In the genomic region with DNA sequence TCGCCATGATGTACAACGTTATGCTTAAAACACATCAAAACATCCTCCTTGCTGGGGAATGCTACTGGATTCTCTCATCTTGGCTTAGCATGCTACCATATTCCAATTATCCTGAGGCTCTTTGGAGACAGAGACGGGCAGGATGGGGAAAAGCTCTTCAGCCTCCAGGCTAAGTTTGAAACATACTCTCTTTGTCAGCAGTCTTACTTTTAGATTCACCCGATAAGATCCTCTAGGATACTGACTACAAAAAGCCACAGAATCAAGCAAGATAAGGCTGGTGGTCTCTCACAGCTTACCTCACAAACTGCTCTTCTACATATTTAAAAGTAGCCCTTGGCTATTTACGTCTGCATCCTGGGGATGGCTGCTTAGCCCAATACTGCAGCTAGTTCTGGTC, we compare ENCODE assay signal across 24 cellular contexts.
DNase-seq lines count a peak whose midpoint lies in the region; ATAC-seq and TF ChIP-seq lines count a peak whose summit lies in the region.
"Had no signal": no experiment of that assay in that cellular context is flagged by ENCODE, and none has a peak within 500 bp of the region (broad histone marks: within the 10 kb centered on the region; RNA-seq: fewer than 3 reads in every experiment).

No MANE protein-coding gene starts in this region.

- H3K27ac ChIP-seq in C4-2B (peak overlapping the region; percentile 36; the same call in 1 of the 2 replicates), GM23338 (ENCODE audit: low read depth) (no peak overlapping the region), trophoblast cell (ENCODE audit: low read depth, low read length) (peak overlapping the region; percentile 93)
- H3K27ac ChIP-seq: 22Rv1; A549; BLaER1 treated with 17β-estradiol and CSF1 and Interleukin-3, amounts not matched to agents 10 nM and 100 nM had no signal

- H4K91ac ChIP-seq in trophoblast cell (ENCODE audit: low read depth, low read length), result no peak overlapping the region

- H3K18ac ChIP-seq in trophoblast cell (ENCODE audit: low read length), result no peak overlapping the region

- H3K36me3 Mint-ChIP-seq in GM23338 (ENCODE audit: low read depth), result no peaks in the 10 kb centered on the region
- no peaks in the 10 kb centered on the region for H3K36me3 Mint-ChIP-seq in activated T-helper 17 cell treated with anti-CD3 and anti-CD28 coated beads, Interleukin-2, amount 50 U/mL, for 72 hours (ENCODE audit: low read depth)
- H3K36me3 Mint-ChIP-seq: CD14-positive monocyte; CD4-positive, alpha-beta memory T cell; CD4-positive, CD25-positive, alpha-beta regulatory T cell had no signal

- H3K14ac ChIP-seq in trophoblast cell (ENCODE audit: low read length), result no peak overlapping the region

- H2BK12ac ChIP-seq in trophoblast cell (ENCODE audit: low read length), result no peak overlapping the region

- no peak overlapping the region for H3K4me3 Mint-ChIP-seq in GM23338
- H3K4me3 Mint-ChIP-seq in activated T-helper 17 cell treated with anti-CD3 and anti-CD28 coated beads, Interleukin-2, amount 50 U/mL, for 72 hours, result no peak overlapping the region
- H3K4me3 Mint-ChIP-seq: B cell; CD14-positive monocyte; CD4-positive, alpha-beta memory T cell; CD4-positive, CD25-positive, alpha-beta regulatory T cell; CD8-positive, alpha-beta memory T cell had no signal

- 0 out of 2 replicates have a peak, but pooled peaks cover 5% of the 10 kb centered on the region for H3K9me2 ChIP-seq in GM23338 (ENCODE audit: insufficient read depth)

- no peaks in the 10 kb centered on the region for H3K4me1 Mint-ChIP-seq in GM23338
- no peaks in the 10 kb centered on the region for H3K4me1 Mint-ChIP-seq in activated T-helper 17 cell treated with anti-CD3 and anti-CD28 coated beads, Interleukin-2, amount 50 U/mL, for 72 hours
- H3K4me1 Mint-ChIP-seq: B cell; CD4-positive, alpha-beta memory T cell; CD8-positive, alpha-beta memory T cell had no signal

- DNase-seq in GM23338 (ENCODE audit: low spot score) (no peak), islet precursor cell (peak; percentile 81), trophoblast cell (peak; percentile 19 to 54), left colon (no peak)
- DNase-seq: AML-193; CD4-positive, alpha-beta memory T cell; CD4-positive, CD25-positive, alpha-beta regulatory T cell; CD8-positive, alpha-beta memory T cell; COR-L47; DMS 273 treated with DMSO at 0.1 percent for 48 hours; DMS153; DMS53; DMS79; DND-41; EL; GF-D8 had no signal

- ATAC-seq in GM23338, result no peak
- ATAC-seq in left colon, result no peak
- no peak for ATAC-seq in GM18498 (IDR thresholded peaks at IDR 0.05; ENCODE audit: unreplicated experiment)
- ATAC-seq in activated T-helper 17 cell treated with anti-CD3 and anti-CD28 coated beads, Interleukin-2, amount 50 U/mL, for 72 hours (replicated peaks), result no peak
- ATAC-seq: A549 had no signal

- TF ChIP-seq CTCF in C4-2B (conservative IDR thresholded peaks at IDR 0.05) (no peak), GM23338 (conservative IDR thresholded peaks at IDR 0.05; ENCODE audit: low read depth in 2 of 2) (no peak)

- H2AK5ac ChIP-seq in trophoblast cell (ENCODE audit: low read length), result no peak overlapping the region

- H3K79me2 ChIP-seq in GM23338 (replicated peaks; ENCODE audit: insufficient read depth) (no peaks in the 10 kb centered on the region), trophoblast cell (ENCODE audit: control insufficient read depth, insufficient read depth, low read length, poor library complexity) (no peaks in the 10 kb centered on the region)

- H2BK5ac ChIP-seq in trophoblast cell (ENCODE audit: low read depth, low read length, poor library complexity), result peak overlapping the region; percentile 90

- H2AFZ ChIP-seq in GM23338 (peak overlapping the region; percentile 14; the same call in 1 of the 2 replicates), trophoblast cell (ENCODE audit: insufficient read depth, low read length, poor library complexity) (no peak overlapping the region)

- H3K4me1 ChIP-seq in GM23338 (ENCODE audit: insufficient read depth) (no peaks in the 10 kb centered on the region), trophoblast cell (ENCODE audit: control insufficient read depth in 1 of 2, insufficient read depth in 2 of 2, low read length in 2 of 2) (peaks cover 6 to 24% of the 10 kb centered on the region in 2 experiments)
- H3K4me1 ChIP-seq: A549; BLaER1 treated with 17β-estradiol and CSF1 and Interleukin-3, amounts not matched to agents 10 nM and 100 nM had no signal

- H3K9ac ChIP-seq in trophoblast cell (ENCODE audit: low read length), result no peak overlapping the region
- H3K9ac ChIP-seq: BLaER1 treated with 17β-estradiol and CSF1 and Interleukin-3, amounts not matched to agents 10 nM and 100 nM had no signal

- peaks cover 2% of the 10 kb centered on the region for H3K9me3 ChIP-seq in trophoblast cell (ENCODE audit: insufficient read depth, low read depth, low read length)

- H3F3A ChIP-seq in GM23338 (replicated peaks; ENCODE audit: low read depth), result no peaks in the 10 kb centered on the region

- intact Hi-C loops in left colon (cut with DNase I, micrococcal nuclease), result no loop called here

- peaks cover 14% of the 10 kb centered on the region for H3K79me1 ChIP-seq in trophoblast cell (ENCODE audit: low read length)

- H3K36me3 ChIP-seq in GM23338 (ENCODE audit: insufficient read depth) (no peaks in the 10 kb centered on the region), trophoblast cell (ENCODE audit: control insufficient read depth in 1 of 2, insufficient read depth in 2 of 2, low read length in 2 of 2) (no peaks in the 10 kb centered on the region)

- no peak overlapping the region for H4K12ac ChIP-seq in trophoblast cell (ENCODE audit: low read depth, low read length)

- H3K27me3 ChIP-seq in GM23338 (ENCODE audit: insufficient read depth), result no peaks in the 10 kb centered on the region
- H3K27me3 ChIP-seq in trophoblast cell (ENCODE audit: insufficient read depth, low read length), result no peaks in the 10 kb centered on the region
- H3K27me3 ChIP-seq: BLaER1 treated with 17β-estradiol and CSF1 and Interleukin-3, amounts not matched to agents 10 nM and 100 nM had no signal

- no peak overlapping the region for H2BK120ac ChIP-seq in trophoblast cell (ENCODE audit: insufficient read depth, low read length, poor library complexity)

- H3K4ac ChIP-seq in trophoblast cell (ENCODE audit: low read depth, low read length), result no peak overlapping the region

- no peak overlapping the region for H3K4me2 ChIP-seq in GM23338
- peak overlapping the region; percentile 44 for H3K4me2 ChIP-seq in trophoblast cell (ENCODE audit: low read length)
- H3K4me2 ChIP-seq: A549; BLaER1 treated with 17β-estradiol and CSF1 and Interleukin-3, amounts not matched to agents 10 nM and 100 nM had no signal

- no peak overlapping the region for H3K23ac ChIP-seq in trophoblast cell (ENCODE audit: low read length)

- H4K20me1 ChIP-seq in GM23338 (replicated peaks; ENCODE audit: insufficient read depth), result no peaks in the 10 kb centered on the region
- H4K20me1 ChIP-seq: BLaER1 treated with 17β-estradiol and CSF1 and Interleukin-3, amounts not matched to agents 10 nM and 100 nM had no signal

- H4K8ac ChIP-seq in trophoblast cell (ENCODE audit: low read depth, low read length), result no peak overlapping the region

- H3K27ac Mint-ChIP-seq in GM23338, result no peak overlapping the region
- H3K27ac Mint-ChIP-seq in activated T-helper 17 cell treated with anti-CD3 and anti-CD28 coated beads, Interleukin-2, amount 50 U/mL, for 72 hours, result no peak overlapping the region
- H3K27ac Mint-ChIP-seq: B cell; CD4-positive, alpha-beta memory T cell; CD4-positive, CD25-positive, alpha-beta regulatory T cell; CD8-positive, alpha-beta memory T cell had no signal

- no peak overlapping the region for H3K4me3 ChIP-seq in GM23338
- H3K4me3 ChIP-seq in trophoblast cell (ENCODE audit: low read depth, low read length), result no peak overlapping the region
- H3K4me3 ChIP-seq: A549; BLaER1 treated with 17β-estradiol and CSF1 and Interleukin-3, amounts not matched to agents 10 nM and 100 nM had no signal

- WGBS in trophoblast cell (ENCODE audit: extremely low coverage, insufficient coverage, insufficient read length), result no CpG with 5 or more reads among the region's 5 CpGs

- H3K27me3 Mint-ChIP-seq in GM23338 (ENCODE audit: insufficient read depth, low read depth, poor library complexity), result peaks cover 2% of the 10 kb centered on the region
- peaks cover 4% of the 10 kb centered on the region for H3K27me3 Mint-ChIP-seq in activated T-helper 17 cell treated with anti-CD3 and anti-CD28 coated beads, Interleukin-2, amount 50 U/mL, for 72 hours

- no peaks in the 10 kb centered on the region for H3K9me3 Mint-ChIP-seq in GM23338
- peaks cover 4% of the 10 kb centered on the region for H3K9me3 Mint-ChIP-seq in activated T-helper 17 cell treated with anti-CD3 and anti-CD28 coated beads, Interleukin-2, amount 50 U/mL, for 72 hours

TF ChIP-seq in GM23338, 12 proteins besides CTCF, POLR2A, EP300 and RAD21 (continues in another document):
- TF ChIP-seq CREB1 (CRISPR knock-in tag; IDR thresholded peaks at IDR 0.05; ENCODE audit: low read depth), result no peak
- TF ChIP-seq ZNF331 (CRISPR knock-in tag; IDR thresholded peaks at IDR 0.05; ENCODE audit: low read depth), result no peak
- TF ChIP-seq, protein P1, sequence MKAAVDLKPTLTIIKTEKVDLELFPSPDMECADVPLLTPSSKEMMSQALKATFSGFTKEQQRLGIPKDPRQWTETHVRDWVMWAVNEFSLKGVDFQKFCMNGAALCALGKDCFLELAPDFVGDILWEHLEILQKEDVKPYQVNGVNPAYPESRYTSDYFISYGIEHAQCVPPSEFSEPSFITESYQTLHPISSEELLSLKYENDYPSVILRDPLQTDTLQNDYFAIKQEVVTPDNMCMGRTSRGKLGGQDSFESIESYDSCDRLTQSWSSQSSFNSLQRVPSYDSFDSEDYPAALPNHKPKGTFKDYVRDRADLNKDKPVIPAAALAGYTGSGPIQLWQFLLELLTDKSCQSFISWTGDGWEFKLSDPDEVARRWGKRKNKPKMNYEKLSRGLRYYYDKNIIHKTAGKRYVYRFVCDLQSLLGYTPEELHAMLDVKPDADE (IDR thresholded peaks at IDR 0.05), result no peak

Comparison
In these comparisons a context has a peak if more than half of its experiments do, and no peak if none do; other contexts are left out.
1. DNase-seq: peak in islet precursor cell (single experiment) and trophoblast cell (2 of 2); none in GM23338 (single experiment) and left colon (0 of 2).